ENCODE assay signal across 1 cellular context in the genomic region with DNA sequence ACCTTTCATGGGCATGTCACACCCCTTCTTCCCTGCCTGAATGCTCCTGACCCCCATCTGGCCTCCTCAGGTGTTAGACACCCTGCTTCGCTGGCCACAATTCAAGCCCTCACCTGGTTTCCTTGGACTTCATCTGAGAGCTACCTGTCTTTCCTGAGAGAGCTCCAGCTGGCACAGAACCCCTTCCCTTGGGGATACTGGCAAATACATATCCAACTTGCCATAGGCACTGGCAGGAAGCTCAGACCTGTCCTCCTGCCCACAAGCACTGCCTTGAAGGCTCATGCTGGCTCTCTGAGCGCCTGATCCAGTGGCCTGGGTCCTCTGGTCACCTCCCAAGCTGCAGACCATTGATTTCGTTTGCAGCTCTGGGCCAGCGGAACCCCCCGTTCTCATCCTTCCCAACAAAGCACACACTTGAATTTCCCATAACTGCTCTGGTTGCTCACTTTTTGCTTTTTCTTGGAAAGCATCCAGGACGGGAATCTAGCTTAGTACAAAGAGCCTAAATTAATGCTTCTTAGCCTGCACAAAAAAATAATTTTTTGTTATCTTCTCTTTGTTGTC.
TF ChIP-seq lines count a peak whose summit lies in the region.

No MANE protein-coding gene starts in this region.

TF ChIP-seq in IMR-90, 13 proteins besides CTCF, POLR2A, EP300 and RAD21 (continued from another document):
- no peak for TF ChIP-seq NFE2L2 (IDR thresholded peaks at IDR 0.05; ENCODE audit: low read depth, low read length)
- no peak for TF ChIP-seq CHD1 (IDR thresholded peaks at IDR 0.05; ENCODE audit: low read depth, low read length)
- TF ChIP-seq, protein P1, sequence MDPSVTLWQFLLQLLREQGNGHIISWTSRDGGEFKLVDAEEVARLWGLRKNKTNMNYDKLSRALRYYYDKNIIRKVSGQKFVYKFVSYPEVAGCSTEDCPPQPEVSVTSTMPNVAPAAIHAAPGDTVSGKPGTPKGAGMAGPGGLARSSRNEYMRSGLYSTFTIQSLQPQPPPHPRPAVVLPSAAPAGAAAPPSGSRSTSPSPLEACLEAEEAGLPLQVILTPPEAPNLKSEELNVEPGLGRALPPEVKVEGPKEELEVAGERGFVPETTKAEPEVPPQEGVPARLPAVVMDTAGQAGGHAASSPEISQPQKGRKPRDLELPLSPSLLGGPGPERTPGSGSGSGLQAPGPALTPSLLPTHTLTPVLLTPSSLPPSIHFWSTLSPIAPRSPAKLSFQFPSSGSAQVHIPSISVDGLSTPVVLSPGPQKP (IDR thresholded peaks at IDR 0.05; ENCODE audit: borderline replicate concordance, low read depth, low read length) = no peak
- TF ChIP-seq FOS (IDR thresholded peaks at IDR 0.05; ENCODE audit: low read depth, low read length) = no peak
- TF ChIP-seq RCOR1 (IDR thresholded peaks at IDR 0.05; ENCODE audit: insufficient replicate concordance, low read length) = no peak
